Comparison of ENCODE assay signal across 19 cellular contexts in the genomic region with DNA sequence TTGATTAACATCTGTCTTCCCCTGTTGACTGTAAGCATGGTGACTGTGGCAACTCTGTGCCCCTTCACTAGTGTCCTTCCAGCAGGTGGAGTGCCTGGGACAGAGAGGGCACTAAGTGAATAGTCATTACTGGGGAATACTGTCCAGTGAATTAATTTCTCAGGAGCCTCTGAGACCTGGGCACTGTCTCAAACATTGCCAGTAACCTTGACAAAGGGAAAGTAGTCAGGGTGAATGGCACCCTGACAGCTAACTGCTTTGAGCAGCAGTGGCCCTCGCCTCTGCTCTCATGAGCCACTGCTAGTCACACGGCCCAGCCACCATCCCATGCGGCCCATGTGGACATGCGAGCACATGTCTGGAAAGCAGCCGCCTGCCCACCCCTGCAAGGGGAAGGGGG. TPM values are rescaled to one million over a fixed set of nuclear protein-coding genes. Genes with fewer than 3 reads are reported as not detected.
DNase-seq lines count a peak whose midpoint lies in the region; TF ChIP-seq lines count a peak whose summit lies in the region.
"Had no signal": no experiment of that assay in that cellular context is flagged by ENCODE, and none has a peak within 500 bp of the region (broad histone marks: within the 10 kb centered on the region; RNA-seq: fewer than 3 reads in every experiment).

No MANE protein-coding gene starts in this region.

- H3K9me3 Mint-ChIP-seq in chondrocyte (ENCODE audit: low read depth) (peaks cover 7% of the 10 kb centered on the region), neural crest cell (peaks cover 6% of the 10 kb centered on the region)

- H4K20me1 ChIP-seq in Loucy (ENCODE audit: insufficient read depth, low read length, poor library complexity, severe bottlenecking): no peaks in the 10 kb centered on the region

- TF ChIP-seq CTCF in Loucy (conservative IDR thresholded peaks at IDR 0.05; ENCODE audit: low read length): peak; percentile 18; the same call in 1 of the 2 replicates
- TF ChIP-seq CTCF in chondrocyte (IDR thresholded peaks at IDR 0.05): peak; percentile 47
- no peak for TF ChIP-seq CTCF in neural crest cell (conservative IDR thresholded peaks at IDR 0.05)

- no peak overlapping the region for H3K9ac ChIP-seq in Loucy (ENCODE audit: low read depth, low read length, poor library complexity, severe bottlenecking)
- H3K9ac ChIP-seq: parathyroid adenoma had no signal

- no peak overlapping the region for H3K4me3 Mint-ChIP-seq in chondrocyte (ENCODE audit: unreplicated experiment)
- peak overlapping the region; percentile 62 for H3K4me3 Mint-ChIP-seq in neural crest cell
- H3K4me3 Mint-ChIP-seq: activated naive CD8-positive, alpha-beta T cell treated with anti-CD3 and anti-CD28 coated beads for 36 hours; CD8-positive, alpha-beta T cell had no signal

- no peak overlapping the region for H2AFZ ChIP-seq in Loucy (ENCODE audit: low read length)
- H2AFZ ChIP-seq: parathyroid adenoma had no signal

- H3K36me3 Mint-ChIP-seq in chondrocyte (ENCODE audit: low read depth) (no peaks in the 10 kb centered on the region), neural crest cell (ENCODE audit: low read depth) (no peaks in the 10 kb centered on the region)
- H3K36me3 Mint-ChIP-seq: activated naive CD8-positive, alpha-beta T cell treated with anti-CD3 and anti-CD28 coated beads for 36 hours had no signal

- DNase-seq in DMS53 (lab: John Stamatoyannopoulos, UW) (peak; percentile 59), chondrocyte (ENCODE audit: low spot score) (no peak), neural crest cell (ENCODE audit: low read depth, low spot score) (no peak), NAMALWA (ENCODE audit: low spot score) (no peak), A172 (ENCODE audit: low spot score) (no peak)
- no peak for DNase-seq in stimulated activated CD4-positive, alpha-beta T cell treated with anti-CD3 and anti-CD28 coated beads, Interleukin-1b, Interleukin-23, amount 100 ng/mL, for 48 hours
- DNase-seq: activated CD4-positive, alpha-beta T cell treated with anti-CD3 and anti-CD28 coated beads for 4 hours; activated naive CD8-positive, alpha-beta T cell treated with anti-CD3 and anti-CD28 coated beads for 36 hours; CD8-positive, alpha-beta T cell; central memory CD4-positive, alpha-beta T cell; Kasumi-1; left cardiac atrium; NCI-H187; RPMI8226; spleen; stomach had no signal

- H3K27ac Mint-ChIP-seq in chondrocyte (ENCODE audit: unreplicated experiment) (no peak overlapping the region), neural crest cell (ENCODE audit: unreplicated experiment) (no peak overlapping the region)
- H3K27ac Mint-ChIP-seq: activated naive CD8-positive, alpha-beta T cell treated with anti-CD3 and anti-CD28 coated beads for 36 hours; CD8-positive, alpha-beta T cell had no signal

- no peaks in the 10 kb centered on the region for H3K27me3 ChIP-seq in Loucy (ENCODE audit: insufficient read depth, low read length, poor library complexity, severe bottlenecking)
- H3K27me3 ChIP-seq: stomach, vagina had no signal

- no peak overlapping the region for H3K4me3 ChIP-seq in Loucy (ENCODE audit: low read length, poor library complexity, severe bottlenecking)
- H3K4me3 ChIP-seq: spleen, stomach, vagina had no signal

- H3K9me3 ChIP-seq in Loucy (ENCODE audit: insufficient read depth, low read depth, low read length): no peaks in the 10 kb centered on the region
- H3K9me3 ChIP-seq: stomach, vagina had no signal

- H3K4me1 Mint-ChIP-seq in chondrocyte (ENCODE audit: low read depth) (peaks cover 20% of the 10 kb centered on the region), neural crest cell (peaks cover 23% of the 10 kb centered on the region)

- H3K9me2 ChIP-seq in Loucy (replicated peaks; ENCODE audit: low read depth, low read length): no peaks in the 10 kb centered on the region

- no peaks in the 10 kb centered on the region for H3K79me2 ChIP-seq in Loucy (ENCODE audit: insufficient read depth, low read length)
- H3K79me2 ChIP-seq: parathyroid adenoma had no signal

- no peak overlapping the region for H3K4me2 ChIP-seq in Loucy (ENCODE audit: low read depth, low read length, poor library complexity, severe bottlenecking)

- no peaks in the 10 kb centered on the region for H3F3A ChIP-seq in Loucy (ENCODE audit: low read depth)

- no peaks in the 10 kb centered on the region for H3K36me3 ChIP-seq in Loucy (ENCODE audit: insufficient read depth, low read length)
- H3K36me3 ChIP-seq: spleen, stomach, vagina had no signal

- no peaks in the 10 kb centered on the region for H3K4me1 ChIP-seq in Loucy (ENCODE audit: insufficient read depth, low read length, poor library complexity, severe bottlenecking)
- H3K4me1 ChIP-seq: parathyroid adenoma had no signal

- H3K27me3 Mint-ChIP-seq in chondrocyte (ENCODE audit: low read depth): peaks cover 7% of the 10 kb centered on the region
- peaks cover 15% of the 10 kb centered on the region for H3K27me3 Mint-ChIP-seq in neural crest cell (ENCODE audit: low read depth)

RNA-seq across cellular contexts. Expression of a gene that starts 13.1 kb away (rescaled TPM):
- total RNA-seq in chondrocyte: 31.4 to 73.7 TPM (median 69.9 TPM) in 3 replicates
- total RNA-seq in neural crest cell: 86.0 and 93.0 TPM in 2 replicates
- 21.4 and 23.1 TPM in 2 replicates for total RNA-seq in A172 (2014; rRNA removed; shearing (Covaris generic))
